Comparison of ENCODE assay signal across 30 cellular contexts in the genomic region with DNA sequence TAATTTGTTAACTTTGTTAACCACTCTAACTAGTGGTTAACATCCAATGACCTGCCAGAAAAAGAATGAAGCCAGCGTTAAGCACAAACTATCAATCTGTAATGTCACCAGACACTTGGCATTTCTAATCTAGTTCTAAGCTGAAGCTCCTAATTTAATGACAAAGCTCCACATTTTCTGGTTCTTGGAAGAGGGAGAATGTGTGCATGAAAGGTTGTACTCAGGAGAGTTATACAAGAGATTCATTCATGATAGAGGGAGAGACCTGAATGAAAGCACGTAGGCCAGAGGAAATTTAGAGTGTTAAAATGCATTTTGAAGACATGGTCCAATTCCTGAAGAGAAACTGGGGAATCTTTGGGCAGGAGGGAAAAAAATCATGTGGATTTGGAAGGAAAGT. TPM values are rescaled to one million over a fixed set of nuclear protein-coding genes. Genes with fewer than 3 reads are reported as not detected.
"Had no signal": no experiment of that assay in that cellular context is flagged by ENCODE, and none has a peak within 500 bp of the region (broad histone marks: within the 10 kb centered on the region; RNA-seq: fewer than 3 reads in every experiment).

No MANE protein-coding gene starts in this region.

- ATAC-seq: activated CD8-positive, alpha-beta memory T cell treated with anti-CD3 and anti-CD28 coated beads, Interleukin-2, amount 10 ng/mL, durations not matched to agents 7 days and 5 days; activated CD8-positive, alpha-beta T cell treated with anti-CD3 and anti-CD28 coated beads, Interleukin-2, amount 10 ng/mL, durations not matched to agents 7 days and 5 days; activated naive CD8-positive, alpha-beta T cell treated with anti-CD3 and anti-CD28 coated beads, Interleukin-2, amount 50 U/mL, for 24 hours had no signal

- H3K9me3 ChIP-seq: ascending aorta had no signal

- H3K27me3 ChIP-seq: ascending aorta, cardiac muscle cell had no signal

- H3K27ac ChIP-seq: ascending aorta, cardiac muscle cell, VCaP had no signal

- H3K4me3 ChIP-seq: ascending aorta, cardiac muscle cell had no signal

- DNase-seq: activated B cell treated with CpG ODN at 0.5 μM for 24 hours; activated CD4-positive, alpha-beta memory T cell treated with anti-CD3 and anti-CD28 coated beads, Interleukin-2, amount 10 ng/mL, durations not matched to agents 7 days and 5 days; activated CD4-positive, alpha-beta T cell treated with anti-CD3 and anti-CD28 coated beads for 4 hours; activated CD4-positive, alpha-beta T cell treated with anti-CD3 and anti-CD28 coated beads, Interleukin-2, amount 10 ng/mL, durations not matched to agents 24 days and 14 days; activated CD4-positive, alpha-beta T cell treated with anti-CD3 and anti-CD28 coated beads, Interleukin-2, amount 50 U/mL, for 48 hours; activated CD4-positive, CD25-positive, alpha-beta regulatory T cell treated with anti-CD3 and anti-CD28 coated beads, Interleukin-2, amount 50 U/mL, for 72 hours; activated CD8-positive, alpha-beta memory T cell treated with anti-CD3 and anti-CD28 coated beads for 24 hours; activated CD8-positive, alpha-beta memory T cell treated with anti-CD3 and anti-CD28 coated beads, Interleukin-2, amount 10 ng/mL, durations not matched to agents 7 days and 5 days; activated CD8-positive, alpha-beta memory T cell treated with anti-CD3 and anti-CD28 coated beads, Interleukin-2, amount 50 U/mL, for 48 hours; activated CD8-positive, alpha-beta T cell treated with anti-CD3 and anti-CD28 coated beads, Interleukin-2, amount 10 ng/mL, durations not matched to agents 7 days and 5 days; activated effector memory CD4-positive, alpha-beta T cell treated with Interleukin-2 at 50 U/mL for 16 hours; activated gamma-delta T cell; activated naive CD4-positive, alpha-beta T cell treated with anti-CD3 and anti-CD28 coated beads, Interleukin-2, amount 10 ng/mL, durations not matched to agents 7 days and 5 days; activated naive CD4-positive, alpha-beta T cell treated with Interleukin-2 at 50 U/mL for 16 hours; activated naive CD8-positive, alpha-beta T cell treated with anti-CD3 and anti-CD28 coated beads, Interleukin-2, amount 10 ng/mL, durations not matched to agents 7 days and 5 days; activated naive CD8-positive, alpha-beta T cell treated with anti-CD3 and anti-CD28 coated beads, Interleukin-2, amount 50 U/mL, for 24 hours; activated T-cell treated with anti-CD3 and anti-CD28 coated beads, Interleukin-2, amount 50 U/mL, for 24 hours; activated T-cell treated with anti-CD3 and anti-CD28 coated beads, Interleukin-2, amount 50 U/mL, for 48 hours; amygdala; anterior cingulate cortex; caudate nucleus; T-helper 1 cell; T-helper 2 cell; T-helper 9 cell had no signal

- FAIRE-seq: bronchial epithelial cell, TTC549 had no signal

- H3K36me3 ChIP-seq: ascending aorta, cardiac muscle cell had no signal

- H3K4me1 ChIP-seq: ascending aorta had no signal

RNA-seq across cellular contexts. Expression of a gene that starts 8.3 kb away (rescaled TPM):
- total RNA-seq: activated B cell treated with CpG ODN at 0.5 μM for 24 hours; activated CD4-positive, alpha-beta T cell treated with anti-CD3 and anti-CD28 coated beads, Interleukin-2, amount 10 ng/mL, durations not matched to agents 24 days and 14 days; activated T-helper 2 cell treated with anti-CD3 and anti-CD28 coated beads, Interferon-gamma antibody, Interleukin-2, Interleukin-4, amounts not matched to agents 10 μg/mL and 5 μg/mL and 100 μg/mL, durations not matched to agents 14 hours and 24 hours and 36 hours had no signal
